In genomic region chr12:867905-868304, GRCh38 we compare ENCODE assay signal across 1 cellular context.
TF ChIP-seq lines count a peak whose summit lies in the region.

No MANE protein-coding gene starts in this region.

TF ChIP-seq in HepG2, 621 proteins besides CTCF, POLR2A, EP300 and RAD21 (continued from another document):
- TF ChIP-seq ARID2 (CRISPR knock-in tag; IDR thresholded peaks at IDR 0.05; ENCODE audit: borderline replicate concordance), result no peak
- no peak for TF ChIP-seq SPEN (CRISPR knock-in tag; IDR thresholded peaks at IDR 0.05; ENCODE audit: low read depth)
- no peak for TF ChIP-seq CREM (IDR thresholded peaks at IDR 0.05)
- no peak for TF ChIP-seq CREM (CRISPR knock-in tag; IDR thresholded peaks at IDR 0.05)
- no peak for TF ChIP-seq ZNF672 (CRISPR knock-in tag; IDR thresholded peaks at IDR 0.05)
